ENCODE assay signal across 10 cellular contexts in the genomic region with DNA sequence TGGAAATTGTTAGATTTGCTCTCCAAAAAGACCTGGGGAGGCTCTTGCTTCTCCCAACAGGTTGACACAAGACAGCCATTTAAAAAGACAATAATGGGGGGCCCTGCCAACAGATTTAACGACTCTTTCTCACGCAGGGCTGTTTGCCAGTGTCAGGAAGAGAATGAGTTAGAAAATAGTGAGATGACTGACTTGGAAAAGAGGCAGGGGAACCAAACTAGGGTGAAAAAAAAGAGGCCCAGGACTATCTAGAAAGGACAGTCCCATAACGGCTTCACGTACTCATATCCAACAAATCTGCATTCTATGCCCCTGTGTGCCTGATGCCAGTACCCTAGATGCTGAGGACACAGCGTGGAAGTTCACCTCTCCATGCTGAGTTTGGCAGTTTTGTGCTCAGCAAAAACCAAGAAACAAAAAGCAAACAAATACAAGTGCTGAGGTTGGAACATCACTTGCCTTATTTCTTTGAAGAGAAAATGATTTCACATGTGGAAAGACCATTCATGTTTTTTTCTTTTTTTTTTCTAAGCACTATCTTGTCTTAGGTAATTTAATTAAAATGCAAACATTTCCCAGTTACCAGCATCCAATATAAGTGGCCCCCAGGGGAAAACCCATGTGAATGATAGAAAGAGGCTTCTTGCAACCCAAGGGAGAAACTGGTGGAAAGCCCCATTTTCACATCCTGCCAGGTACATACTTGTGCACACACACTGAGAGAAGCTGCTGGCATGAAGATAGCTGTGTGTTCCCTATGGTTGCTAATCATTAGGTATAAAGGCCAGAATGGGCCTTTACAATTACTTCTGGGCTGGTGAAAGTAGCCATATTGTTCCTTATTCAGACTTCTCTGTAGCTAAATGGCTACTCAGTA. TPM values are rescaled to one million over a fixed set of nuclear protein-coding genes. Genes with fewer than 3 reads are reported as not detected.
DNase-seq lines count a peak whose midpoint lies in the region; ATAC-seq and TF ChIP-seq lines count a peak whose summit lies in the region.
"Had no signal": no experiment of that assay in that cellular context is flagged by ENCODE, and none has a peak within 500 bp of the region (broad histone marks: within the 10 kb centered on the region; RNA-seq: fewer than 3 reads in every experiment).

No MANE protein-coding gene starts in this region.

- H3K36me3 Mint-ChIP-seq in activated CD4-positive, alpha-beta T cell treated with anti-CD3 and anti-CD28 coated beads, Interleukin-2, amount 10 ng/mL, durations not matched to agents 7 days and 5 days (ENCODE audit: low read depth), result peaks cover 55% of the 10 kb centered on the region

- no peaks in the 10 kb centered on the region for H3K27me3 Mint-ChIP-seq in activated CD4-positive, alpha-beta T cell treated with anti-CD3 and anti-CD28 coated beads, Interleukin-2, amount 10 ng/mL, durations not matched to agents 7 days and 5 days

- peak overlapping the region; percentile 85 for H3K27ac Mint-ChIP-seq in activated CD4-positive, alpha-beta T cell treated with anti-CD3 and anti-CD28 coated beads, Interleukin-2, amount 10 ng/mL, durations not matched to agents 7 days and 5 days

- TF ChIP-seq CTCF in thyroid gland (IDR thresholded peaks at IDR 0.05) (no peak), colonic mucosa (IDR thresholded peaks at IDR 0.05) (no peak)

- H3K9me3 Mint-ChIP-seq in activated CD4-positive, alpha-beta T cell treated with anti-CD3 and anti-CD28 coated beads, Interleukin-2, amount 10 ng/mL, durations not matched to agents 7 days and 5 days, result no peaks in the 10 kb centered on the region

- no peaks in the 10 kb centered on the region for H3K27me3 ChIP-seq in thyroid gland
- no peaks in the 10 kb centered on the region for H3K27me3 ChIP-seq in colonic mucosa

- H3K9me3 ChIP-seq in thyroid gland (no peaks in the 10 kb centered on the region), colonic mucosa (no peaks in the 10 kb centered on the region)

- DNase-seq in activated effector memory CD4-positive, alpha-beta T cell treated with anti-CD3 and anti-CD28 coated beads, Interleukin-2, amount 50 U/mL, for 16 hours, result peak; percentile 76
- DNase-seq in activated effector memory CD4-positive, alpha-beta T cell treated with Interleukin-2 at 50 U/mL for 16 hours, result no peak
- peak; percentile 50 for DNase-seq in activated CD4-positive, alpha-beta T cell treated with anti-CD3 and anti-CD28 coated beads, Interleukin-2, amount 10 ng/mL, durations not matched to agents 7 days and 5 days
- DNase-seq in thyroid gland (no peak), colonic mucosa (no peak), epidermal melanocyte (ENCODE audit: insufficient read length, low spot score) (no peak), ecto neural progenitor cell (ENCODE audit: low spot score) (no peak)
- DNase-seq: NCI-H345 had no signal

- peak; percentile 55 for ATAC-seq in HG03025 (IDR thresholded peaks at IDR 0.05; ENCODE audit: low FRiP score, unreplicated experiment)

- peak overlapping the region; percentile 12 to 45 (median 18) for H3K27ac ChIP-seq in thyroid gland
- no peak overlapping the region for H3K27ac ChIP-seq in colonic mucosa
- H3K27ac ChIP-seq: parathyroid adenoma had no signal

- CTCF ChIA-PET in activated CD4-positive, alpha-beta T cell treated with anti-CD3 and anti-CD28 coated beads, Interleukin-2, amount 10 ng/mL, durations not matched to agents 7 days and 5 days (lab: Charles Lee), result interaction anchor here (0.9 to 8.8 kb wide), 4 partner anchors 10 to 24 kb away, joined by 3 to 91 read pairs (median 6); partner anchors contain the start of gene WIPF1

- POLR2A ChIA-PET in activated CD4-positive, alpha-beta T cell treated with anti-CD3 and anti-CD28 coated beads, Interleukin-2, amount 10 ng/mL, durations not matched to agents 7 days and 5 days (lab: Charles Lee), result interaction anchor here (0.5 to 1.5 kb wide), 6 partner anchors 10 to 24 kb away, joined by 3 to 4 read pairs (median 3); no protein-coding TSS in a partner anchor

- no peak overlapping the region for H3K4me3 ChIP-seq in thyroid gland (replicated peaks in 1 of 3)
- H3K4me3 ChIP-seq in colonic mucosa, result no peak overlapping the region

- 50 to 67% methylated on average over 5 of the region's 5 CpGs for WGBS in thyroid gland, 2 donors

- no peak for TF ChIP-seq POLR2A in thyroid gland (IDR thresholded peaks at IDR 0.05)

- H3K36me3 ChIP-seq in thyroid gland (no peaks in the 10 kb centered on the region), colonic mucosa (no peaks in the 10 kb centered on the region)

- no peak overlapping the region for H3K9ac ChIP-seq in colonic mucosa (ENCODE audit: low read depth in 2 of 2, low read length in 2 of 2)
- H3K9ac ChIP-seq: parathyroid adenoma had no signal

- peaks cover 86% of the 10 kb centered on the region for H3K4me1 Mint-ChIP-seq in activated CD4-positive, alpha-beta T cell treated with anti-CD3 and anti-CD28 coated beads, Interleukin-2, amount 10 ng/mL, durations not matched to agents 7 days and 5 days

- peak overlapping the region; percentile 4 for H3K4me3 Mint-ChIP-seq in activated CD4-positive, alpha-beta T cell treated with anti-CD3 and anti-CD28 coated beads, Interleukin-2, amount 10 ng/mL, durations not matched to agents 7 days and 5 days

- H3K4me1 ChIP-seq in thyroid gland, result peaks cover 33 to 54% of the 10 kb centered on the region in 2 donors
- no peaks in the 10 kb centered on the region for H3K4me1 ChIP-seq in colonic mucosa

- intact Hi-C loops in thyroid gland (cut with DNase I) (loop anchor here (10.0 kb wide), 1 partner anchor 77 kb away; no protein-coding TSS in a partner anchor), colonic mucosa (cut with DNase I) (no loop called here)

RNA-seq across cellular contexts. Expression of gene WIPF1, which starts 10.6 kb away (rescaled TPM):
- 100 to 1,000 TPM; 378 to 423 TPM for total RNA-seq in activated CD4-positive, alpha-beta T cell treated with anti-CD3 and anti-CD28 coated beads, Interleukin-2, amount 10 ng/mL, durations not matched to agents 7 days and 5 days
- 10 to 100 TPM; 15.2 to 32.7 (median 21.3) TPM for total RNA-seq in thyroid gland
- 10 to 100 TPM in 1 of 2 donors, 1 to 10 TPM in 1; 6.7 to 21.4 TPM for total RNA-seq in colonic mucosa

Comparison
In these comparisons a context has a peak if more than half of its experiments do, and no peak if none do; other contexts are left out.
1. DNase-seq: peak in activated effector memory CD4-positive, alpha-beta T cell treated with anti-CD3 and anti-CD28 coated beads, Interleukin-2, amount 50 U/mL, for 16 hours (single experiment) and activated CD4-positive, alpha-beta T cell treated with anti-CD3 and anti-CD28 coated beads, Interleukin-2, amount 10 ng/mL, durations not matched to agents 7 days and 5 days (single experiment); none in activated effector memory CD4-positive, alpha-beta T cell treated with Interleukin-2 at 50 U/mL for 16 hours (single experiment), thyroid gland (0 of 2), colonic mucosa (single experiment), epidermal melanocyte (single experiment) and ecto neural progenitor cell (single experiment).
2. RNA of gene WIPF1, which starts 10.6 kb away (total RNA-seq): 378 to 423 TPM in activated CD4-positive, alpha-beta T cell treated with anti-CD3 and anti-CD28 coated beads, Interleukin-2, amount 10 ng/mL, durations not matched to agents 7 days and 5 days; 15.2 to 32.7 TPM in thyroid gland and 6.7 to 21.4 TPM in colonic mucosa; every median in the first group is over 10 times any median in the second.